Comparison of ENCODE assay signal across 3 cellular contexts in the genomic region with DNA sequence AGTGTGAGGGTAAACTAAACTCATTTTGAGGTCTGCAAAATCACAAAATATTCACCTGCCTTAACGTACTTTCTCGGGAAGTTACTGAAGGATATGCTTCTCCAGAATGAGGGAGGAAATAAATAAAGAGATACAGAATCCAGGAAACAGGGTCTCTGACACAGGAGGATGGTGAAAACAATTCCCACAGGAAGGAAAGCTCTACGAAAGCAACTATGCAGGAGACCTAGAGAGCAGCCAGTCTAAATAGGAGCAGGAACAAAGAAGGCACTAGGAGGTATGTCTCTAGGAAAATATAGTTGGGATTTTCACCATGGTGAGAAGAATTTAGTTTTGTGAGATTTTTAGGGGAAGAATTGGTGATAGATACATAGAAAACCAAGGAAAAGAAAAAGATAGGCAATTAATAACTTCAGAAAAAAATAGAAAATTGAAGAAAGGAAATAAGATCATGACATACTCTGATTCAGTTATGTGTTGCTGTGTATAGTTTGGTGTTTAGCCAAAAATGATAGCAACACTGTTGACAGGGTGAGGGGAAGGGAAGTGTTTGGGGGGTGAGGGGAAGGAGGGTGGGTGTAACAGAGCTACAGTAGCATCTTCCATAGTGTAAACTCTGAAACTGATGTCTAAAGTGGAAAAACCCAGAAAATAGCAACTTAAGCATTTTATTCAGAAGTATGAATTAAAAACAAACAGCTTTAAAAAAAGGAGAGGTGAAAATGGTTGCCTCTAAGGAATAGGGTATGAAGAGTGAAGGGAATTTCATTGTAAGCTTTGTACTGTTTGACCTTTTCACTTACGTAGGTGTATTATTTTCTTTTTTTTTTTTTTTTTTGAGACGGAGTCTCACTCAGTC.
TF ChIP-seq lines count a peak whose summit lies in the region.

No MANE protein-coding gene starts in this region.

TF ChIP-seq in GM23338, 12 proteins besides CTCF, POLR2A, EP300 and RAD21 (continues in another document):
- TF ChIP-seq, protein P1, sequence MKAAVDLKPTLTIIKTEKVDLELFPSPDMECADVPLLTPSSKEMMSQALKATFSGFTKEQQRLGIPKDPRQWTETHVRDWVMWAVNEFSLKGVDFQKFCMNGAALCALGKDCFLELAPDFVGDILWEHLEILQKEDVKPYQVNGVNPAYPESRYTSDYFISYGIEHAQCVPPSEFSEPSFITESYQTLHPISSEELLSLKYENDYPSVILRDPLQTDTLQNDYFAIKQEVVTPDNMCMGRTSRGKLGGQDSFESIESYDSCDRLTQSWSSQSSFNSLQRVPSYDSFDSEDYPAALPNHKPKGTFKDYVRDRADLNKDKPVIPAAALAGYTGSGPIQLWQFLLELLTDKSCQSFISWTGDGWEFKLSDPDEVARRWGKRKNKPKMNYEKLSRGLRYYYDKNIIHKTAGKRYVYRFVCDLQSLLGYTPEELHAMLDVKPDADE (IDR thresholded peaks at IDR 0.05), result no peak
- TF ChIP-seq, protein P2, sequence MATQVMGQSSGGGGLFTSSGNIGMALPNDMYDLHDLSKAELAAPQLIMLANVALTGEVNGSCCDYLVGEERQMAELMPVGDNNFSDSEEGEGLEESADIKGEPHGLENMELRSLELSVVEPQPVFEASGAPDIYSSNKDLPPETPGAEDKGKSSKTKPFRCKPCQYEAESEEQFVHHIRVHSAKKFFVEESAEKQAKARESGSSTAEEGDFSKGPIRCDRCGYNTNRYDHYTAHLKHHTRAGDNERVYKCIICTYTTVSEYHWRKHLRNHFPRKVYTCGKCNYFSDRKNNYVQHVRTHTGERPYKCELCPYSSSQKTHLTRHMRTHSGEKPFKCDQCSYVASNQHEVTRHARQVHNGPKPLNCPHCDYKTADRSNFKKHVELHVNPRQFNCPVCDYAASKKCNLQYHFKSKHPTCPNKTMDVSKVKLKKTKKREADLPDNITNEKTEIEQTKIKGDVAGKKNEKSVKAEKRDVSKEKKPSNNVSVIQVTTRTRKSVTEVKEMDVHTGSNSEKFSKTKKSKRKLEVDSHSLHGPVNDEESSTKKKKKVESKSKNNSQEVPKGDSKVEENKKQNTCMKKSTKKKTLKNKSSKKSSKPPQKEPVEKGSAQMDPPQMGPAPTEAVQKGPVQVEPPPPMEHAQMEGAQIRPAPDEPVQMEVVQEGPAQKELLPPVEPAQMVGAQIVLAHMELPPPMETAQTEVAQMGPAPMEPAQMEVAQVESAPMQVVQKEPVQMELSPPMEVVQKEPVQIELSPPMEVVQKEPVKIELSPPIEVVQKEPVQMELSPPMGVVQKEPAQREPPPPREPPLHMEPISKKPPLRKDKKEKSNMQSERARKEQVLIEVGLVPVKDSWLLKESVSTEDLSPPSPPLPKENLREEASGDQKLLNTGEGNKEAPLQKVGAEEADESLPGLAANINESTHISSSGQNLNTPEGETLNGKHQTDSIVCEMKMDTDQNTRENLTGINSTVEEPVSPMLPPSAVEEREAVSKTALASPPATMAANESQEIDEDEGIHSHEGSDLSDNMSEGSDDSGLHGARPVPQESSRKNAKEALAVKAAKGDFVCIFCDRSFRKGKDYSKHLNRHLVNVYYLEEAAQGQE (IDR thresholded peaks at IDR 0.05; ENCODE audit: unreplicated experiment), result no peak
- TF ChIP-seq ZNF331 (CRISPR knock-in tag; IDR thresholded peaks at IDR 0.05; ENCODE audit: low read depth) (no peak), EZH2phosphoT487 (IDR thresholded peaks at IDR 0.05; ENCODE audit: unreplicated experiment) (no peak), STAT1 (IDR thresholded peaks at IDR 0.05; ENCODE audit: unreplicated experiment) (no peak), CREB1 (CRISPR knock-in tag; IDR thresholded peaks at IDR 0.05; ENCODE audit: low read depth) (no peak)

TF ChIP-seq in WTC11, 78 proteins besides CTCF, POLR2A, EP300 and RAD21:
- no peak for TF ChIP-seq ZNF416 (CRISPR knock-in tag; IDR thresholded peaks at IDR 0.05)
- no peak for TF ChIP-seq ATF1 (CRISPR knock-in tag; IDR thresholded peaks at IDR 0.05)
- TF ChIP-seq, protein P3, sequence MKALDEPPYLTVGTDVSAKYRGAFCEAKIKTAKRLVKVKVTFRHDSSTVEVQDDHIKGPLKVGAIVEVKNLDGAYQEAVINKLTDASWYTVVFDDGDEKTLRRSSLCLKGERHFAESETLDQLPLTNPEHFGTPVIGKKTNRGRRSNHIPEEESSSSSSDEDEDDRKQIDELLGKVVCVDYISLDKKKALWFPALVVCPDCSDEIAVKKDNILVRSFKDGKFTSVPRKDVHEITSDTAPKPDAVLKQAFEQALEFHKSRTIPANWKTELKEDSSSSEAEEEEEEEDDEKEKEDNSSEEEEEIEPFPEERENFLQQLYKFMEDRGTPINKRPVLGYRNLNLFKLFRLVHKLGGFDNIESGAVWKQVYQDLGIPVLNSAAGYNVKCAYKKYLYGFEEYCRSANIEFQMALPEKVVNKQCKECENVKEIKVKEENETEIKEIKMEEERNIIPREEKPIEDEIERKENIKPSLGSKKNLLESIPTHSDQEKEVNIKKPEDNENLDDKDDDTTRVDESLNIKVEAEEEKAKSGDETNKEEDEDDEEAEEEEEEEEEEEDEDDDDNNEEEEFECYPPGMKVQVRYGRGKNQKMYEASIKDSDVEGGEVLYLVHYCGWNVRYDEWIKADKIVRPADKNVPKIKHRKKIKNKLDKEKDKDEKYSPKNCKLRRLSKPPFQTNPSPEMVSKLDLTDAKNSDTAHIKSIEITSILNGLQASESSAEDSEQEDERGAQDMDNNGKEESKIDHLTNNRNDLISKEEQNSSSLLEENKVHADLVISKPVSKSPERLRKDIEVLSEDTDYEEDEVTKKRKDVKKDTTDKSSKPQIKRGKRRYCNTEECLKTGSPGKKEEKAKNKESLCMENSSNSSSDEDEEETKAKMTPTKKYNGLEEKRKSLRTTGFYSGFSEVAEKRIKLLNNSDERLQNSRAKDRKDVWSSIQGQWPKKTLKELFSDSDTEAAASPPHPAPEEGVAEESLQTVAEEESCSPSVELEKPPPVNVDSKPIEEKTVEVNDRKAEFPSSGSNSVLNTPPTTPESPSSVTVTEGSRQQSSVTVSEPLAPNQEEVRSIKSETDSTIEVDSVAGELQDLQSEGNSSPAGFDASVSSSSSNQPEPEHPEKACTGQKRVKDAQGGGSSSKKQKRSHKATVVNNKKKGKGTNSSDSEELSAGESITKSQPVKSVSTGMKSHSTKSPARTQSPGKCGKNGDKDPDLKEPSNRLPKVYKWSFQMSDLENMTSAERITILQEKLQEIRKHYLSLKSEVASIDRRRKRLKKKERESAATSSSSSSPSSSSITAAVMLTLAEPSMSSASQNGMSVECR (CRISPR knock-in tag; IDR thresholded peaks at IDR 0.05; ENCODE audit: borderline replicate concordance), result no peak
- TF ChIP-seq, protein P4, sequence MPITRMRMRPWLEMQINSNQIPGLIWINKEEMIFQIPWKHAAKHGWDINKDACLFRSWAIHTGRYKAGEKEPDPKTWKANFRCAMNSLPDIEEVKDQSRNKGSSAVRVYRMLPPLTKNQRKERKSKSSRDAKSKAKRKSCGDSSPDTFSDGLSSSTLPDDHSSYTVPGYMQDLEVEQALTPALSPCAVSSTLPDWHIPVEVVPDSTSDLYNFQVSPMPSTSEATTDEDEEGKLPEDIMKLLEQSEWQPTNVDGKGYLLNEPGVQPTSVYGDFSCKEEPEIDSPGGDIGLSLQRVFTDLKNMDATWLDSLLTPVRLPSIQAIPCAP (CRISPR knock-in tag; IDR thresholded peaks at IDR 0.05), result no peak
- no peak for TF ChIP-seq SP1 (CRISPR knock-in tag; conservative IDR thresholded peaks at IDR 0.05)
- no peak for TF ChIP-seq FOXK1 (CRISPR knock-in tag; IDR thresholded peaks at IDR 0.05)
- TF ChIP-seq NR2C2 (CRISPR knock-in tag; IDR thresholded peaks at IDR 0.05), result no peak
- TF ChIP-seq, protein P5, sequence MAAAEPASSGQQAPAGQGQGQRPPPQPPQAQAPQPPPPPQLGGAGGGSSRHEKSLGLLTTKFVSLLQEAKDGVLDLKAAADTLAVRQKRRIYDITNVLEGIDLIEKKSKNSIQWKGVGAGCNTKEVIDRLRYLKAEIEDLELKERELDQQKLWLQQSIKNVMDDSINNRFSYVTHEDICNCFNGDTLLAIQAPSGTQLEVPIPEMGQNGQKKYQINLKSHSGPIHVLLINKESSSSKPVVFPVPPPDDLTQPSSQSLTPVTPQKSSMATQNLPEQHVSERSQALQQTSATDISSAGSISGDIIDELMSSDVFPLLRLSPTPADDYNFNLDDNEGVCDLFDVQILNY (CRISPR knock-in tag; IDR thresholded peaks at IDR 0.05), result no peak
- no peak for TF ChIP-seq NFE2L1 (CRISPR knock-in tag; IDR thresholded peaks at IDR 0.05)

TF ChIP-seq in endothelial cell of umbilical vein, 7 proteins besides CTCF, POLR2A, EP300 and RAD21:
- TF ChIP-seq GATA2 (IDR thresholded peaks at IDR 0.05; ENCODE audit: insufficient read depth, insufficient read length, low read depth, low read length) (no peak), FOS (IDR thresholded peaks at IDR 0.05; ENCODE audit: borderline replicate concordance, insufficient read depth, low read length) (no peak), MYC (IDR thresholded peaks at IDR 0.05; ENCODE audit: low read depth, low read length) (no peak), JUN (IDR thresholded peaks at IDR 0.05; ENCODE audit: borderline replicate concordance, insufficient read depth, insufficient read length, low read depth) (no peak), EZH2 (IDR thresholded peaks at IDR 0.05; ENCODE audit: borderline replicate concordance, low read depth, low read length, severe bottlenecking) (no peak), POLR2AphosphoS5 (IDR thresholded peaks at IDR 0.05; ENCODE audit: insufficient read depth, low read depth, low read length) (no peak)
- TF ChIP-seq, protein P6, sequence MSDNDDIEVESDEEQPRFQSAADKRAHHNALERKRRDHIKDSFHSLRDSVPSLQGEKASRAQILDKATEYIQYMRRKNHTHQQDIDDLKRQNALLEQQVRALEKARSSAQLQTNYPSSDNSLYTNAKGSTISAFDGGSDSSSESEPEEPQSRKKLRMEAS (IDR thresholded peaks at IDR 0.05; ENCODE audit: insufficient read depth, insufficient read length), result no peak
